Comparison of ENCODE assay signal across 7 cellular contexts in the genomic region with DNA sequence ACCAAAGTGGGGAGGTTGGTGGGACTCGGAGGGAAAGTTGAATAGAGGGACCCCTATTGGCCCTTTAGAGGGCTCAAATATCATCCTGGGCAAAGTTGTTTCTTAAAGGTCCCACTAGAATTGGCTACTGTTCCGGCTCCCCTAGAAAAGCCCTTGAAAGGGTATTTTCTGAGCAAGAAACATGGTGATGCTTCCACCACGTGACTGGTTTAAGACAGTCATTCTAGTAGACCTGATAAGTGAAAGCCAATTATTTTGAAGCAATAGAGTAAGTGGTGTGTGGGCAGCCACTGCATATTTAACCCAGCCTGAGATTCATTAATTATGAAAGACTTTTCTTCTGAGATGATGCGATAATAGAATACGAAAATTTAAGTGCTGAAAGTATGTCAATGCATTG.
DNase-seq lines count a peak whose midpoint lies in the region; ATAC-seq, FAIRE-seq and TF ChIP-seq lines count a peak whose summit lies in the region.
"Not testable (repeated sequence)": the region's sequence is repeated elsewhere in the genome, so short reads cannot be mapped to it uniquely, and the experiment has no call there.

No MANE protein-coding gene starts in this region.

- TF ChIP-seq POLR2A in K562 (conservative IDR thresholded peaks at IDR 0.05): not testable (repeated sequence)

- not testable (repeated sequence) for H3K4me3 Mint-ChIP-seq in activated CD4-positive, alpha-beta T cell treated with anti-CD3 and anti-CD28 coated beads, Interleukin-2, amount 10 ng/mL, durations not matched to agents 24 days and 14 days; activated T-cell treated with anti-CD3 and anti-CD28 coated beads, Interleukin-2, amount 50 U/mL, for 4 hours; activated T-helper 17 cell treated with anti-CD3 and anti-CD28 coated beads, Interleukin-2, amount 50 U/mL, for 72 hours; stimulated activated effector memory CD8-positive, alpha-beta T cell treated with anti-CD3 and anti-CD28 coated beads, Interleukin-12 subunit alpha, Interleukin-12 subunit beta, amount 100 ng/mL, for 72 hours; stimulated activated naive CD8-positive, alpha-beta T cell treated with anti-CD3 and anti-CD28 coated beads, Interleukin-15, amount 100 ng/mL, for 72 hours

- in situ Hi-C loops in K562 (cut with MboI): not testable (repeated sequence)

- not testable (repeated sequence) for H3K4me2 ChIP-seq in K562 (ENCODE audit: insufficient read depth, low read length)

- H3K36me3 ChIP-seq in K562 (ENCODE audit: control insufficient read depth, insufficient read depth, low read length): not testable (repeated sequence)

- BruUV-seq in K562 (replicated peaks; lab: Mats Ljungman, UMichigan): not testable (repeated sequence)

- POLR2A ChIA-PET in K562 (lab: Yijun Ruan, JAX): not testable (repeated sequence)

- TF ChIP-seq EP300 in K562 (IDR thresholded peaks at IDR 0.05; ENCODE audit: low read length): not testable (repeated sequence)

- not testable (repeated sequence) for H3K9ac ChIP-seq in K562 (ENCODE audit: insufficient read depth in 1 of 2, low read depth in 2 of 2, low read length in 2 of 2)

- H3K9me3 ChIP-seq in K562 (replicated peaks; ENCODE audit: control insufficient read depth, insufficient read depth, low read depth, low read length): not testable (repeated sequence)

- not testable (repeated sequence) for H3K4me1 Mint-ChIP-seq in activated CD4-positive, alpha-beta T cell treated with anti-CD3 and anti-CD28 coated beads, Interleukin-2, amount 10 ng/mL, durations not matched to agents 24 days and 14 days; activated T-cell treated with anti-CD3 and anti-CD28 coated beads, Interleukin-2, amount 50 U/mL, for 4 hours (ENCODE audit: low read depth); activated T-helper 17 cell treated with anti-CD3 and anti-CD28 coated beads, Interleukin-2, amount 50 U/mL, for 72 hours; stimulated activated effector memory CD8-positive, alpha-beta T cell treated with anti-CD3 and anti-CD28 coated beads, Interleukin-12 subunit alpha, Interleukin-12 subunit beta, amount 100 ng/mL, for 72 hours; stimulated activated naive CD8-positive, alpha-beta T cell treated with anti-CD3 and anti-CD28 coated beads, Interleukin-15, amount 100 ng/mL, for 72 hours

- H3K4me3 ChIP-seq in K562: not testable (repeated sequence)

- CTCF ChIA-PET in K562 (lab: Yijun Ruan, JAX; ENCODE audit: low intra/inter-chr PET ratio): not testable (repeated sequence)

- H3K27ac ChIP-seq in K562 (ENCODE audit: extremely low read depth, low read depth, low read length): not testable (repeated sequence)

- not testable (repeated sequence) for H3K9me3 Mint-ChIP-seq in activated CD4-positive, alpha-beta T cell treated with anti-CD3 and anti-CD28 coated beads, Interleukin-2, amount 10 ng/mL, durations not matched to agents 24 days and 14 days; activated T-cell treated with anti-CD3 and anti-CD28 coated beads, Interleukin-2, amount 50 U/mL, for 4 hours; activated T-helper 17 cell treated with anti-CD3 and anti-CD28 coated beads, Interleukin-2, amount 50 U/mL, for 72 hours; stimulated activated effector memory CD8-positive, alpha-beta T cell treated with anti-CD3 and anti-CD28 coated beads, Interleukin-12 subunit alpha, Interleukin-12 subunit beta, amount 100 ng/mL, for 72 hours; stimulated activated naive CD8-positive, alpha-beta T cell treated with anti-CD3 and anti-CD28 coated beads, Interleukin-15, amount 100 ng/mL, for 72 hours

- intact Hi-C loops in activated CD4-positive, alpha-beta T cell treated with anti-CD3 and anti-CD28 coated beads, Interleukin-2, amount 10 ng/mL, durations not matched to agents 24 days and 14 days (cut with micrococcal nuclease); K562 (cut with micrococcal nuclease): not testable (repeated sequence)

- not testable (repeated sequence) for H3K9me1 ChIP-seq in K562 (ENCODE audit: control insufficient read depth, insufficient read depth, low read length)

- not testable (repeated sequence) for FAIRE-seq in K562 (lab: Jason Lieb, UNC)

- not testable (repeated sequence) for H3K27me3 ChIP-seq in K562 (ENCODE audit: control insufficient read depth in 2 of 2, insufficient read depth in 2 of 2, low read length in 2 of 2)

- not testable (repeated sequence) for H3K27me3 Mint-ChIP-seq in activated CD4-positive, alpha-beta T cell treated with anti-CD3 and anti-CD28 coated beads, Interleukin-2, amount 10 ng/mL, durations not matched to agents 24 days and 14 days; activated T-cell treated with anti-CD3 and anti-CD28 coated beads, Interleukin-2, amount 50 U/mL, for 4 hours (ENCODE audit: low read depth); activated T-helper 17 cell treated with anti-CD3 and anti-CD28 coated beads, Interleukin-2, amount 50 U/mL, for 72 hours; stimulated activated naive CD8-positive, alpha-beta T cell treated with anti-CD3 and anti-CD28 coated beads, Interleukin-15, amount 100 ng/mL, for 72 hours

- not testable (repeated sequence) for H4K20me1 ChIP-seq in K562 (replicated peaks; ENCODE audit: control insufficient read depth, insufficient read depth, low read length)

- DNase-seq in activated CD4-positive, alpha-beta T cell treated with anti-CD3 and anti-CD28 coated beads, Interleukin-2, amount 10 ng/mL, durations not matched to agents 24 days and 14 days: peak; percentile 48
- DNase-seq in activated T-cell treated with anti-CD3 and anti-CD28 coated beads, Interleukin-2, amount 50 U/mL, for 4 hours; K562 (ENCODE audit: extremely low read depth in 1 of 4, low spot score in 3 of 4); stimulated activated effector memory CD8-positive, alpha-beta T cell treated with anti-CD3 and anti-CD28 coated beads, Interleukin-12 subunit alpha, Interleukin-12 subunit beta, amount 100 ng/mL, for 72 hours (ENCODE audit: low spot score in 2 of 2); stimulated activated naive CD8-positive, alpha-beta T cell treated with anti-CD3 and anti-CD28 coated beads, Interleukin-15, amount 100 ng/mL, for 72 hours: not testable (repeated sequence)

- 82% methylated on average over 4 of the region's 5 CpGs for WGBS in K562 (ENCODE audit: insufficient coverage, low coverage, missing lambda C conversion rate)

- H3K27ac Mint-ChIP-seq in activated CD4-positive, alpha-beta T cell treated with anti-CD3 and anti-CD28 coated beads, Interleukin-2, amount 10 ng/mL, durations not matched to agents 24 days and 14 days; activated T-helper 17 cell treated with anti-CD3 and anti-CD28 coated beads, Interleukin-2, amount 50 U/mL, for 72 hours; stimulated activated effector memory CD8-positive, alpha-beta T cell treated with anti-CD3 and anti-CD28 coated beads, Interleukin-12 subunit alpha, Interleukin-12 subunit beta, amount 100 ng/mL, for 72 hours; stimulated activated naive CD8-positive, alpha-beta T cell treated with anti-CD3 and anti-CD28 coated beads, Interleukin-15, amount 100 ng/mL, for 72 hours: not testable (repeated sequence)

- not testable (repeated sequence) for H2AFZ ChIP-seq in K562 (ENCODE audit: low read depth, low read length)

- not testable (repeated sequence) for H3K36me3 Mint-ChIP-seq in activated CD4-positive, alpha-beta T cell treated with anti-CD3 and anti-CD28 coated beads, Interleukin-2, amount 10 ng/mL, durations not matched to agents 24 days and 14 days (ENCODE audit: low read depth); activated T-cell treated with anti-CD3 and anti-CD28 coated beads, Interleukin-2, amount 50 U/mL, for 4 hours (ENCODE audit: insufficient read depth); activated T-helper 17 cell treated with anti-CD3 and anti-CD28 coated beads, Interleukin-2, amount 50 U/mL, for 72 hours (ENCODE audit: low read depth); stimulated activated effector memory CD8-positive, alpha-beta T cell treated with anti-CD3 and anti-CD28 coated beads, Interleukin-12 subunit alpha, Interleukin-12 subunit beta, amount 100 ng/mL, for 72 hours

- H3K79me2 ChIP-seq in K562 (ENCODE audit: control insufficient read depth, insufficient read depth, low read length): peaks cover 16% of the 10 kb centered on the region

- peak; percentile 72 to 78 for ATAC-seq in activated CD4-positive, CD25-positive, alpha-beta regulatory T cell treated with anti-CD3 and anti-CD28 coated beads, Interleukin-2, amount 50 U/mL, for 24 hours
- peak; percentile 21 to 44 for ATAC-seq in activated T-cell treated with anti-CD3 and anti-CD28 coated beads, Interleukin-2, amount 50 U/mL, for 4 hours
- ATAC-seq in activated T-helper 17 cell treated with anti-CD3 and anti-CD28 coated beads, Interleukin-2, amount 50 U/mL, for 72 hours (replicated peaks): peak; percentile 37
- not testable (repeated sequence) for ATAC-seq in K562
- ATAC-seq in stimulated activated effector memory CD8-positive, alpha-beta T cell treated with anti-CD3 and anti-CD28 coated beads, Interleukin-12 subunit alpha, Interleukin-12 subunit beta, amount 100 ng/mL, for 72 hours: peak; percentile 43
- peak; percentile 62 for ATAC-seq in stimulated activated naive CD8-positive, alpha-beta T cell treated with anti-CD3 and anti-CD28 coated beads, Interleukin-15, amount 100 ng/mL, for 72 hours

- not testable (repeated sequence) for TF ChIP-seq RAD21 in K562 (CRISPR knock-in tag; conservative IDR thresholded peaks at IDR 0.05 in 1 of 2, IDR thresholded peaks at IDR 0.05 in 1 of 2)

- H3K4me1 ChIP-seq in K562 (replicated peaks in 1 of 2; ENCODE audit: control insufficient read depth in 2 of 2, insufficient read depth in 2 of 2, low read length in 2 of 2): peaks cover 0 to 11% of the 10 kb centered on the region in 2 experiments; a peak in 3 of 5 replicates

- not testable (repeated sequence) for TF ChIP-seq CTCF in K562 (IDR thresholded peaks at IDR 0.05 in 2 of 3, conservative IDR thresholded peaks at IDR 0.05 in 1 of 3; ENCODE audit: insufficient read depth in 2 of 3, low read depth in 1 of 3, low read length in 3 of 3)
